In genomic region chr2:78260861-78261260, GRCh38 we compare ENCODE assay signal across 1 cellular context.
TF ChIP-seq lines count a peak whose summit lies in the region.

No MANE protein-coding gene starts in this region.

TF ChIP-seq in HepG2, 621 proteins besides CTCF, POLR2A, EP300 and RAD21 (continued from another document and continues in another):
- TF ChIP-seq REST (IDR thresholded peaks at IDR 0.05; ENCODE audit: borderline replicate concordance in 1 of 2, low read depth in 1 of 2, low read length in 2 of 2) = peak in 1 of 2 experiments; percentile 62; a peak in 1 of 4 replicates
- no peak for TF ChIP-seq U2AF1 (optimal IDR thresholded peaks at IDR 0.05; ENCODE audit: low read depth, low read length)
- peak; percentile 83 for TF ChIP-seq PRDM10 (CRISPR knock-in tag; IDR thresholded peaks at IDR 0.05; ENCODE audit: low read depth)
- no peak for TF ChIP-seq ZNF740 (CRISPR knock-in tag; IDR thresholded peaks at IDR 0.05)
- TF ChIP-seq TBL1XR1 (IDR thresholded peaks at IDR 0.05; ENCODE audit: borderline replicate concordance, low read length, partially characterized antibody) = no peak
- peak; percentile 88 for TF ChIP-seq BCL6 (CRISPR knock-in tag; IDR thresholded peaks at IDR 0.05)
- TF ChIP-seq SP1 (IDR thresholded peaks at IDR 0.05) = no peak
- no peak for TF ChIP-seq SP1 (CRISPR knock-in tag; IDR thresholded peaks at IDR 0.05)
- no peak for TF ChIP-seq EZH2 (conservative IDR thresholded peaks at IDR 0.05; ENCODE audit: low read depth, low read length)
- no peak for TF ChIP-seq HMGA1 (CRISPR knock-in tag; conservative IDR thresholded peaks at IDR 0.05)
- TF ChIP-seq ZNF816 (CRISPR knock-in tag; IDR thresholded peaks at IDR 0.05; ENCODE audit: borderline replicate concordance) = peak; percentile 46; the same call in 1 of the 2 replicates
- TF ChIP-seq NAIF1 (CRISPR knock-in tag; IDR thresholded peaks at IDR 0.05; ENCODE audit: borderline replicate concordance) = no peak
- no peak for TF ChIP-seq FOXM1 (CRISPR knock-in tag; IDR thresholded peaks at IDR 0.05)
- no peak; the same call in 1 of the 2 replicates for TF ChIP-seq KDM1A (CRISPR knock-in tag; IDR thresholded peaks at IDR 0.05)
- TF ChIP-seq HOXD1 (CRISPR knock-in tag; IDR thresholded peaks at IDR 0.05) = no peak
- TF ChIP-seq ZNF331 (CRISPR knock-in tag; IDR thresholded peaks at IDR 0.05) = peak; percentile 86; the same call in 1 of the 2 replicates
- TF ChIP-seq ASH2L (IDR thresholded peaks at IDR 0.05; ENCODE audit: insufficient read length, low read depth, low read length) = peak; percentile 79
- TF ChIP-seq TCF7 (IDR thresholded peaks at IDR 0.05; ENCODE audit: low read depth) = peak; percentile 98
- TF ChIP-seq ARNT (IDR thresholded peaks at IDR 0.05) = no peak
- no peak for TF ChIP-seq ZBTB33 (CRISPR knock-in tag; IDR thresholded peaks at IDR 0.05)
- TF ChIP-seq E2F2 (CRISPR knock-in tag; IDR thresholded peaks at IDR 0.05; ENCODE audit: borderline replicate concordance) = no peak
- no peak for TF ChIP-seq GMEB1 (CRISPR knock-in tag; IDR thresholded peaks at IDR 0.05; ENCODE audit: borderline replicate concordance)
- peak; percentile 63; the same call in 1 of the 2 replicates for TF ChIP-seq ZNF644 (CRISPR knock-in tag; IDR thresholded peaks at IDR 0.05; ENCODE audit: low read depth)
- TF ChIP-seq ZNF318 (CRISPR knock-in tag; IDR thresholded peaks at IDR 0.05) = no peak
- no peak for TF ChIP-seq ZNF280B (CRISPR knock-in tag; IDR thresholded peaks at IDR 0.05; ENCODE audit: borderline replicate concordance)
- peak; percentile 93 for TF ChIP-seq FOXO1 (CRISPR knock-in tag; IDR thresholded peaks at IDR 0.05)
- TF ChIP-seq YEATS4 (CRISPR knock-in tag; IDR thresholded peaks at IDR 0.05; ENCODE audit: borderline replicate concordance) = peak; percentile 25; the same call in 1 of the 2 replicates
- TF ChIP-seq CC2D1A (CRISPR knock-in tag; IDR thresholded peaks at IDR 0.05) = no peak
- TF ChIP-seq ZBTB1 (CRISPR knock-in tag; IDR thresholded peaks at IDR 0.05; ENCODE audit: borderline replicate concordance) = no peak
- TF ChIP-seq PAF1 (CRISPR knock-in tag; IDR thresholded peaks at IDR 0.05) = no peak
- peak; percentile 45; the same call in 1 of the 2 replicates for TF ChIP-seq EHMT2 (IDR thresholded peaks at IDR 0.05; ENCODE audit: borderline replicate concordance, low read depth, low read length)
- TF ChIP-seq SRY (CRISPR knock-in tag; IDR thresholded peaks at IDR 0.05) = no peak
- no peak for TF ChIP-seq ZNF33B (CRISPR knock-in tag; IDR thresholded peaks at IDR 0.05)
- no peak for TF ChIP-seq ZKSCAN1 (IDR thresholded peaks at IDR 0.05; ENCODE audit: low read length)
- TF ChIP-seq NR2F6 (IDR thresholded peaks at IDR 0.05) = peak; percentile 76
- TF ChIP-seq NR2F6 (CRISPR knock-in tag; IDR thresholded peaks at IDR 0.05) = peak; percentile 80
- no peak for TF ChIP-seq NCOA5 (CRISPR knock-in tag; IDR thresholded peaks at IDR 0.05)
- TF ChIP-seq TEAD2 (CRISPR knock-in tag; IDR thresholded peaks at IDR 0.05) = no peak
- TF ChIP-seq ZNF235 (CRISPR knock-in tag; IDR thresholded peaks at IDR 0.05; ENCODE audit: borderline replicate concordance) = no peak
